In genomic region chr1:113811353-113811887, GRCh38 we compare ENCODE assay signal across 8 cellular contexts. TPM values are rescaled to one million over a fixed set of nuclear protein-coding genes. Genes with fewer than 3 reads are reported as not detected.
A peak's percentile ranks its signal among the peaks of the same experiment; 100 is the strongest.
DNase-seq lines count a peak whose midpoint lies in the region; ATAC-seq and TF ChIP-seq lines count a peak whose summit lies in the region.

No MANE protein-coding gene starts in this region.

- H3K9me3 Mint-ChIP-seq in endodermal cell, result no peaks in the 10 kb centered on the region

- no peaks in the 10 kb centered on the region for H3K9me3 ChIP-seq in HUES6 (ENCODE audit: control insufficient read depth, insufficient read depth, low read depth, low read length)
- H3K9me3 ChIP-seq in endodermal cell (ENCODE audit: control insufficient read depth, low read length), result no peaks in the 10 kb centered on the region
- no peaks in the 10 kb centered on the region for H3K9me3 ChIP-seq in mononuclear cell (ENCODE audit: low read depth, low read length)

- peaks cover 14% of the 10 kb centered on the region for H3K4me1 ChIP-seq in HUES6 (ENCODE audit: control insufficient read depth, insufficient read depth, low read length)
- no peaks in the 10 kb centered on the region for H3K4me1 ChIP-seq in endodermal cell (ENCODE audit: control insufficient read depth, insufficient read depth, low read length)
- H3K4me1 ChIP-seq in mononuclear cell (ENCODE audit: insufficient read depth, low read length), result peaks cover 50% of the 10 kb centered on the region

- 0% methylated on average over 13 to 27 of the region's 27 CpGs for WGBS in endodermal cell (ENCODE audit: insufficient coverage in 1 of 2, insufficient read length in 1 of 2), 2 experiments

- peak; percentile 9 for ATAC-seq in GM19025 (IDR thresholded peaks at IDR 0.05; ENCODE audit: low read depth, unreplicated experiment)

- H3K4me3 Mint-ChIP-seq in endodermal cell, result peak overlapping the region; percentile 77

- no peaks in the 10 kb centered on the region for H3K27me3 Mint-ChIP-seq in endodermal cell (ENCODE audit: insufficient read depth)

- peaks cover 12% of the 10 kb centered on the region for H3K4me1 Mint-ChIP-seq in endodermal cell

- TF ChIP-seq CTCF in WI38 (IDR thresholded peaks at IDR 0.05; ENCODE audit: low read depth, low read length) (no peak), endodermal cell (conservative IDR thresholded peaks at IDR 0.05) (no peak)

- DNase-seq in C1 segment of cervical spinal cord (lab: John Stamatoyannopoulos, UW) (peak in 8 of 14 donors; percentile 40 to 79 (median 58)), endodermal cell (peak; percentile 86), superior temporal gyrus (ENCODE audit: extremely low spot score) (peak; percentile 57), NCI-H446 treated with DMSO at 0.1 percent for 48 hours (lab: John Stamatoyannopoulos, UW) (no peak)

- H3K9ac ChIP-seq in HUES6 (ENCODE audit: low read length) (peak overlapping the region; percentile 88), endodermal cell (ENCODE audit: extremely low read depth, low read length, poor library complexity, severe bottlenecking) (peak overlapping the region; percentile 67)

- H3K27me3 ChIP-seq in HUES6 (ENCODE audit: control insufficient read depth, insufficient read depth, low read length), result no peaks in the 10 kb centered on the region
- H3K27me3 ChIP-seq in endodermal cell (ENCODE audit: control insufficient read depth, insufficient read depth, low read length, poor library complexity, severe bottlenecking), result no peaks in the 10 kb centered on the region
- no peaks in the 10 kb centered on the region for H3K27me3 ChIP-seq in mononuclear cell (ENCODE audit: insufficient read depth, low read length)

- peak overlapping the region; percentile 73; the same call in 1 of the 2 replicates for H3K27ac ChIP-seq in HUES6 (ENCODE audit: low read depth, low read length)
- peak overlapping the region; percentile 88 for H3K27ac ChIP-seq in endodermal cell (ENCODE audit: low read depth, low read length)

- peak overlapping the region; percentile 81 for H3K27ac Mint-ChIP-seq in endodermal cell

- peaks cover 8% of the 10 kb centered on the region for H3K36me3 Mint-ChIP-seq in endodermal cell (ENCODE audit: low read depth)

- peak overlapping the region; percentile 94 for H3K4me3 ChIP-seq in HUES6 (ENCODE audit: low read depth, low read length)
- peak overlapping the region; percentile 93 for H3K4me3 ChIP-seq in WI38 (ENCODE audit: low read depth, low read length)
- peak overlapping the region; percentile 98 for H3K4me3 ChIP-seq in endodermal cell (ENCODE audit: low read length)
- H3K4me3 ChIP-seq in mononuclear cell (ENCODE audit: low read length), result peak overlapping the region; percentile 94

- H3K36me3 ChIP-seq in HUES6 (ENCODE audit: control insufficient read depth, insufficient read depth, low read length) (0 out of 2 replicates have a peak, but pooled peaks cover 4% of the 10 kb centered on the region), endodermal cell (ENCODE audit: control insufficient read depth, insufficient read depth, low read length) (peaks cover 3% of the 10 kb centered on the region)

RNA-seq across cellular contexts. Expression of gene RSBN1, which starts 0.9 kb away (rescaled TPM):
- total RNA-seq in endodermal cell (10 to 100 TPM; 13.7 to 17.5 TPM), mononuclear cell (68.7 TPM)
- 19.4 TPM for polyA plus RNA-seq in endodermal cell (2013, experiment 1 of 2)
- 20.4 TPM for polyA plus RNA-seq in endodermal cell (2013, experiment 2 of 2)

RNA-seq across cellular contexts. Expression of gene PHTF1, which starts 52.1 kb away (rescaled TPM):
- 10 to 100 TPM; 43.8 to 56.5 TPM for total RNA-seq in endodermal cell
- 41.2 TPM for polyA plus RNA-seq in endodermal cell (2013, experiment 1 of 2)
- 39.2 TPM for polyA plus RNA-seq in endodermal cell (2013, experiment 2 of 2)
- total RNA-seq in mononuclear cell, result 8.1 TPM
